Comparison of ENCODE assay signal across 21 cellular contexts in genomic region chr12:121823101-121823726, GRCh38. TPM values are rescaled to one million over a fixed set of nuclear protein-coding genes. Genes with fewer than 3 reads are reported as not detected.
A peak's percentile ranks its signal among the peaks of the same experiment; 100 is the strongest.
DNase-seq lines count a peak whose midpoint lies in the region; ATAC-seq, FAIRE-seq and TF ChIP-seq lines count a peak whose summit lies in the region.
"Had no signal": no experiment of that assay in that cellular context is flagged by ENCODE, and none has a peak within 500 bp of the region (broad histone marks: within the 10 kb centered on the region; RNA-seq: fewer than 3 reads in every experiment).

No MANE protein-coding gene starts in this region.

- CTCF ChIA-PET in GM12878 (lab: Yijun Ruan, JAX) = no interaction called here

- WGBS in GM12878 (ENCODE audit: insufficient coverage, insufficient replicate concordance, low lambda C conversion rate, missing lambda C conversion rate) = 96% methylated on average over 29 of the region's 36 CpGs
- WGBS in hepatocyte (ENCODE audit: low lambda C conversion rate, missing lambda C conversion rate) = 95% methylated on average over 23 of the region's 36 CpGs

- TF ChIP-seq POLR2A in GM12878 (IDR thresholded peaks at IDR 0.05; ENCODE audit: low read depth, low read length) = 0 out of 2 replicates have a peak, but pooled peaks have one; percentile 10

- DNase-seq in stimulated activated CD4-positive, alpha-beta T cell treated with anti-CD3 and anti-CD28 coated beads, Interleukin-15, amount 100 ng/mL, for 24 hours = peak; percentile 8
- no peak for DNase-seq in stimulated activated CD4-positive, alpha-beta T cell treated with anti-CD3 and anti-CD28 coated beads, Interleukin-12 subunit alpha, Interleukin-12 subunit beta, amount 100 ng/mL, for 4 hours
- DNase-seq in GM12878 (ENCODE audit: low read depth, low spot score) = no peak
- DNase-seq in hepatocyte (ENCODE audit: low spot score) = no peak
- no peak for DNase-seq in Kasumi-1 (lab: John Stamatoyannopoulos, UW)
- no peak for DNase-seq in DMS53 (lab: John Stamatoyannopoulos, UW)
- DNase-seq: activated gamma-delta T cell; caudate nucleus; CD4-positive, CD25-positive, alpha-beta regulatory T cell; effector CD4-positive, alpha-beta T cell; NCI-H1105; NCI-H2081 treated with DMSO at 0.1 percent for 48 hours; SHP77; stimulated activated CD4-positive, alpha-beta T cell treated with anti-CD3 and anti-CD28 coated beads, Interleukin-2, amount 100 ng/mL, for 48 hours; T-helper 1 cell had no signal

- no peaks in the 10 kb centered on the region for H3K27me3 ChIP-seq in GM12878 (replicated peaks in 1 of 2; ENCODE audit: control insufficient read depth in 2 of 2, insufficient read depth in 2 of 2, low read length in 1 of 2)
- H3K27me3 ChIP-seq in hepatocyte = no peaks in the 10 kb centered on the region
- H3K27me3 ChIP-seq: adrenal gland, heart left ventricle had no signal

- ATAC-seq in GM12878 (no peak), GM19455 (IDR thresholded peaks at IDR 0.05; ENCODE audit: unreplicated experiment) (no peak), GM21528 (IDR thresholded peaks at IDR 0.05; ENCODE audit: low FRiP score, unreplicated experiment) (no peak)

- TF ChIP-seq CTCF in GM12878 (IDR thresholded peaks at IDR 0.05 in 2 of 3, conservative IDR thresholded peaks at IDR 0.05 in 1 of 3; ENCODE audit: control insufficient read depth in 2 of 3, extremely low read depth in 1 of 3, insufficient read depth in 1 of 3, low read depth in 3 of 3, low read length in 3 of 3) (no peak), hepatocyte (IDR thresholded peaks at IDR 0.05; ENCODE audit: poor library complexity) (peak; percentile 16)

- RAD21 ChIA-PET in GM12878 (lab: Charles Lee; ENCODE audit: unreplicated experiment) = no interaction called here

- no peak for TF ChIP-seq EP300 in GM12878 (IDR thresholded peaks at IDR 0.05; ENCODE audit: borderline replicate concordance in 1 of 2, control insufficient read depth in 1 of 2, low read depth in 2 of 2, low read length in 2 of 2)

- H3K27ac ChIP-seq in GM12878 (ENCODE audit: control insufficient read depth, insufficient read depth) = no peak overlapping the region
- H3K27ac ChIP-seq in hepatocyte = no peak overlapping the region
- H3K27ac ChIP-seq: heart left ventricle, parathyroid adenoma had no signal

- H2AFZ ChIP-seq in GM12878 (ENCODE audit: control insufficient read depth, low read depth, low read length) = no peak overlapping the region
- H2AFZ ChIP-seq in hepatocyte = no peak overlapping the region
- H2AFZ ChIP-seq: parathyroid adenoma had no signal

- no peaks in the 10 kb centered on the region; the same call in 1 of the 2 replicates for H4K20me1 ChIP-seq in GM12878 (ENCODE audit: control insufficient read depth, insufficient read depth)
- no peaks in the 10 kb centered on the region for H4K20me1 ChIP-seq in hepatocyte (ENCODE audit: insufficient read depth, poor library complexity, severe bottlenecking)

- no peak for FAIRE-seq in GM12878 (lab: Jason Lieb, UNC)

- H3K79me2 ChIP-seq in GM12878 (ENCODE audit: control insufficient read depth, insufficient read depth, low read length) (no peaks in the 10 kb centered on the region), hepatocyte (no peaks in the 10 kb centered on the region)

- POLR2A ChIA-PET in GM12878 (lab: Charles Lee) = no interaction called here

- no TSS peak for BruUV-seq in GM12878 (replicated peaks; lab: Mats Ljungman, UMichigan)

- SMC1A ChIA-PET in GM12878 (lab: Charles Lee; ENCODE audit: uncharacterized antibody, unreplicated experiment) = no interaction called here

- H3K4me3 ChIP-seq in GM12878 (no peak overlapping the region), hepatocyte (no peak overlapping the region)
- H3K4me3 ChIP-seq: adrenal gland, heart left ventricle had no signal

- H3K9me3 ChIP-seq in GM12878 (replicated peaks; ENCODE audit: control insufficient read depth, insufficient read depth, low read length) (no peaks in the 10 kb centered on the region), hepatocyte (ENCODE audit: low read depth) (no peaks in the 10 kb centered on the region)
- H3K9me3 ChIP-seq: adrenal gland, heart left ventricle had no signal

- H3K9me2 ChIP-seq in hepatocyte (replicated peaks; ENCODE audit: insufficient read depth) = no peaks in the 10 kb centered on the region

- no peak for TF ChIP-seq RAD21 in GM12878 (IDR thresholded peaks at IDR 0.05; ENCODE audit: insufficient read depth, low read depth, low read length)

- H3K4me2 ChIP-seq in GM12878 (ENCODE audit: control insufficient read depth, insufficient read depth) (no peak overlapping the region), hepatocyte (no peak overlapping the region)

- intact Hi-C loops in GM12878 (cut with micrococcal nuclease; ENCODE audit: unreplicated experiment) = no loop called here

- in situ Hi-C loops in GM12878 (cut with MboI) = no loop called here

- H3K4me1 ChIP-seq in GM12878 (ENCODE audit: control insufficient read depth, insufficient read depth, low read length) (no peaks in the 10 kb centered on the region), hepatocyte (ENCODE audit: insufficient read depth) (no peaks in the 10 kb centered on the region)
- H3K4me1 ChIP-seq: adrenal gland, parathyroid adenoma had no signal

- H3K36me3 ChIP-seq in GM12878 (ENCODE audit: control insufficient read depth in 2 of 2, insufficient read depth in 2 of 2, low read length in 1 of 2) (peaks cover 21 to 28% of the 10 kb centered on the region in 2 experiments; a peak in 3 of 4 replicates), hepatocyte (replicated peaks; ENCODE audit: insufficient read depth, low read depth) (no peaks in the 10 kb centered on the region)

- no peak overlapping the region for H3K9ac ChIP-seq in GM12878 (ENCODE audit: control insufficient read depth, insufficient read depth, low read length)
- H3K9ac ChIP-seq: parathyroid adenoma had no signal

TF ChIP-seq in GM12878, 131 proteins besides CTCF, POLR2A, EP300 and RAD21 (continues in another document):
- no peak for TF ChIP-seq IKZF1 (conservative IDR thresholded peaks at IDR 0.05)

RNA-seq across cellular contexts. Expression of gene SETD1B, which starts 19.4 kb away (rescaled TPM):
- 8.1 and 10.1 TPM in 2 replicates for total RNA-seq in GM12878 (2013; cell fraction: nucleolus; rRNA removed)
- total RNA-seq in GM12878 (2014; rRNA removed) = 1.8 and 2.1 TPM in 2 replicates
- total RNA-seq in GM12878 (2014; rRNA removed; fragmentation: Illumina TruSeq; extraction: Trizol) = 1.3 TPM in 2 replicates
- total RNA-seq in GM12878 (2021) = 15.5 and 17.3 TPM in 2 replicates
- polyA plus RNA-seq in GM12878 (2011; ENCODE audit: low read depth) = 2.0 TPM
- 0.27 and 0.50 TPM in 2 replicates for polyA plus RNA-seq in GM12878 (2011; rRNA removed)
- polyA plus RNA-seq in GM12878 (2011; cell fraction: cytosol; rRNA removed) = 0.67 and 0.76 TPM in 2 replicates
- 3.1 and 6.2 TPM in 2 replicates for polyA plus RNA-seq in GM12878 (2011; cell fraction: nucleus; rRNA removed)
- polyA plus RNA-seq in GM12878 (2012) = 4.3 and 5.9 TPM in 2 replicates
- polyA plus RNA-seq in GM12878 (2014; fragmentation: Illumina TruSeq; extraction: Trizol) = 1.7 and 3.6 TPM in 2 replicates
- 1 to 10 TPM in 1 of 2 experiments, under 1 TPM in 1; 0.53 to 1.7 TPM for polyA plus RNA-seq in GM12878 (2014; fragmentation: Nextera tagmentation; extraction: Ambion mirVana)
- 4.9 and 7.5 TPM in 2 replicates for polyA plus RNA-seq in GM12878 (2014; rRNA removed)
- polyA plus RNA-seq in GM12878 (2016; fragmentation: Nextera tagmentation; extraction: Ambion mirVana) = 1 to 10 TPM; 1.2 to 1.5 TPM
- polyA minus RNA-seq in GM12878 (2011; rRNA and poly(A)+ RNA removed) = 1.3 and 1.4 TPM in 2 replicates
- polyA minus RNA-seq in GM12878 (2011; cell fraction: cytosol; rRNA and poly(A)+ RNA removed) = 2.3 and 3.3 TPM in 2 replicates
- 1.6 and 3.5 TPM in 2 replicates for polyA minus RNA-seq in GM12878 (2011; cell fraction: nucleus; rRNA and poly(A)+ RNA removed)
- 2.7 and 3.8 TPM in 2 replicates for total RNA-seq in hepatocyte
- polyA plus RNA-seq in hepatocyte = 2.5 and 2.7 TPM in 2 replicates

RNA-seq across cellular contexts. Expression of gene RHOF, which starts 29.7 kb away (rescaled TPM):
- total RNA-seq in GM12878 (2013; cell fraction: nucleolus; rRNA removed) = 111 and 129 TPM in 2 replicates
- total RNA-seq in GM12878 (2014; rRNA removed) = 58.0 and 58.8 TPM in 2 replicates
- total RNA-seq in GM12878 (2014; rRNA removed; fragmentation: Illumina TruSeq; extraction: Trizol) = 32.8 and 32.9 TPM in 2 replicates
- 72.8 and 78.7 TPM in 2 replicates for total RNA-seq in GM12878 (2021)
- 11.6 TPM for polyA plus RNA-seq in GM12878 (2011; ENCODE audit: low read depth)
- 25.4 and 40.8 TPM in 2 replicates for polyA plus RNA-seq in GM12878 (2011; rRNA removed)
- 71.0 and 80.5 TPM in 2 replicates for polyA plus RNA-seq in GM12878 (2011; cell fraction: cytosol; rRNA removed)
- polyA plus RNA-seq in GM12878 (2011; cell fraction: nucleus; rRNA removed) = 76.9 and 97.7 TPM in 2 replicates
- 38.5 and 51.6 TPM in 2 replicates for polyA plus RNA-seq in GM12878 (2012)
- 28.5 and 36.5 TPM in 2 replicates for polyA plus RNA-seq in GM12878 (2014; fragmentation: Illumina TruSeq; extraction: Trizol)
- 1 to 10 TPM; 6.1 to 6.4 TPM for polyA plus RNA-seq in GM12878 (2014; fragmentation: Nextera tagmentation; extraction: Ambion mirVana)
- polyA plus RNA-seq in GM12878 (2014; rRNA removed) = 66.1 and 75.8 TPM in 2 replicates
- polyA plus RNA-seq in GM12878 (2016; fragmentation: Nextera tagmentation; extraction: Ambion mirVana) = 10 to 100 TPM; 38.9 to 40.5 TPM
- polyA minus RNA-seq in GM12878 (2011; rRNA and poly(A)+ RNA removed) = 45.1 and 66.7 TPM in 2 replicates
- 58.2 and 58.8 TPM in 2 replicates for polyA minus RNA-seq in GM12878 (2011; cell fraction: cytosol; rRNA and poly(A)+ RNA removed)
- polyA minus RNA-seq in GM12878 (2011; cell fraction: nucleus; rRNA and poly(A)+ RNA removed) = 35.3 and 53.2 TPM in 2 replicates
- total RNA-seq in hepatocyte = 38.7 and 45.3 TPM in 2 replicates
- polyA plus RNA-seq in hepatocyte = 40.4 and 43.6 TPM in 2 replicates

RNA-seq across cellular contexts. Expression of gene HPD, which starts 35.4 kb away (rescaled TPM):
- not detected in 2 replicates for total RNA-seq in GM12878 (2013; cell fraction: nucleolus; rRNA removed)
- total RNA-seq in GM12878 (2014; rRNA removed) (not detected in 2 replicates), GM12878 (2014; rRNA removed; fragmentation: Illumina TruSeq; extraction: Trizol) (not detected in 2 replicates), GM12878 (2021) (0.13 and 0.28 TPM in 2 replicates), hepatocyte (35.8 and 39.2 TPM in 2 replicates)
- polyA plus RNA-seq in GM12878 (2011; ENCODE audit: low read depth) = not detected
- polyA plus RNA-seq in GM12878 (2011; rRNA removed) (not detected in 2 replicates), GM12878 (2014; fragmentation: Illumina TruSeq; extraction: Trizol) (not detected in 2 replicates), GM12878 (2014; fragmentation: Nextera tagmentation; extraction: Ambion mirVana) (under 1 TPM in 1 of 2 experiments, not detected in 1; 0.04 TPM), GM12878 (2014; rRNA removed) (0.15 and 0.69 TPM in 2 replicates), GM12878 (2016; fragmentation: Nextera tagmentation; extraction: Ambion mirVana) (not detected), hepatocyte (9.2 and 20.9 TPM in 2 replicates)
- polyA plus RNA-seq in GM12878 (2011; cell fraction: cytosol; rRNA removed) = not detected in 2 replicates
- polyA plus RNA-seq in GM12878 (2011; cell fraction: nucleus; rRNA removed) = not detected in 2 replicates
- 0.15 TPM in 1 of 2 replicates, not detected in the other for polyA plus RNA-seq in GM12878 (2012)
- not detected in 2 replicates for polyA minus RNA-seq in GM12878 (2011; rRNA and poly(A)+ RNA removed)
- polyA minus RNA-seq in GM12878 (2011; cell fraction: cytosol; rRNA and poly(A)+ RNA removed) = not detected in 2 replicates
- not detected in 2 replicates for polyA minus RNA-seq in GM12878 (2011; cell fraction: nucleus; rRNA and poly(A)+ RNA removed)
- total RNA-seq: CD4-positive, CD25-positive, alpha-beta regulatory T cell; urinary bladder had no signal
- polyA plus RNA-seq: CD4-positive, CD25-positive, alpha-beta regulatory T cell had no signal

Comparison
In these comparisons a context has a peak if more than half of its experiments do, and no peak if none do; other contexts are left out.
1. RNA of gene HPD, which starts 35.4 kb away (total RNA-seq): 35.8 to 39.2 TPM in hepatocyte; 0.13 to 0.28 TPM in GM12878; every median in the first group is over 10 times any median in the second.